Comparison of ENCODE assay signal across 11 cellular contexts in genomic region chr12:3313066-3313465, GRCh38.
DNase-seq lines count a peak whose midpoint lies in the region; ATAC-seq, FAIRE-seq and TF ChIP-seq lines count a peak whose summit lies in the region.
"Had no signal": no experiment of that assay in that cellular context is flagged by ENCODE, and none has a peak within 500 bp of the region (broad histone marks: within the 10 kb centered on the region; RNA-seq: fewer than 3 reads in every experiment).

No MANE protein-coding gene starts in this region.

- H3K56ac ChIP-seq in H9 (ENCODE audit: insufficient read length, low read depth, low read length) = no peak overlapping the region

- peaks cover 0 to 23% of the 10 kb centered on the region in 2 experiments; a peak in 3 of 4 replicates for H3K4me1 Mint-ChIP-seq in H9

- no peak overlapping the region for H3K9ac ChIP-seq in H9 (ENCODE audit: extremely low read depth, insufficient read length, low read length)

- no CpG with 5 or more reads among the region's 13 CpGs for WGBS in H9 (ENCODE audit: extremely low coverage, insufficient read length, low lambda C conversion rate)

- H2BK12ac ChIP-seq in H9 (ENCODE audit: insufficient read length, low read depth, low read length) = no peak overlapping the region

- H2BK15ac ChIP-seq in H9 (ENCODE audit: low read depth, low read length) = no peak overlapping the region

- no peak overlapping the region for H2BK20ac ChIP-seq in H9 (ENCODE audit: low read depth, low read length, poor library complexity, severe bottlenecking)

- no peak overlapping the region for H3T11ph ChIP-seq in H9 (ENCODE audit: low read length)

- no peak overlapping the region for H3K4me2 ChIP-seq in H9 (ENCODE audit: insufficient read depth, insufficient read length, low read length)

- peak; percentile 82 for FAIRE-seq in HTR-8/SVneo (lab: Jason Lieb, UNC)

- H3K14ac ChIP-seq in H9 (ENCODE audit: insufficient read depth, low read length) = no peak overlapping the region

- DNase-seq in DMS53 (lab: John Stamatoyannopoulos, UW) (peak; percentile 100), HTR-8/SVneo (ENCODE audit: insufficient read length, low spot score) (no peak), caudate nucleus (lab: John Stamatoyannopoulos, UW) (peak in 48 of 61 donors; percentile 13 to 95 (median 67)), occipital lobe (lab: John Stamatoyannopoulos, UW) (peak; percentile 53), NCI-H2227 treated with DMSO at 0.1 percent for 48 hours (lab: John Stamatoyannopoulos, UW) (no peak), H9 (no peak)
- DNase-seq: foreskin melanocyte, sigmoid colon had no signal

- no peaks in the 10 kb centered on the region for H3K23me2 ChIP-seq in H9 (ENCODE audit: insufficient read length, low read depth, low read length, poor library complexity, severe bottlenecking)

- H3K18ac ChIP-seq in H9 (ENCODE audit: insufficient read length, low read depth, low read length) = no peak overlapping the region

- H4K91ac ChIP-seq in H9 (ENCODE audit: insufficient read length, low read depth, low read length) = no peak overlapping the region

- H2AFZ ChIP-seq in H9 (ENCODE audit: low read length) = no peak overlapping the region

- peaks cover 15% of the 10 kb centered on the region for H3K27me3 Mint-ChIP-seq in H9 (ENCODE audit: low read depth)

- H3K27ac ChIP-seq in caudate nucleus (ENCODE audit: low read depth, low read length) (peak overlapping the region; percentile 69), H9 (ENCODE audit: insufficient read length, low read depth, low read length) (no peak overlapping the region)
- H3K27ac ChIP-seq: sigmoid colon, testis had no signal

- no peak overlapping the region for H2BK5ac ChIP-seq in H9 (ENCODE audit: insufficient read length, low read length)

- H2BK120ac ChIP-seq in H9 (ENCODE audit: low read depth, low read length, poor library complexity, severe bottlenecking) = no peak overlapping the region

- no peak overlapping the region for H4K5ac ChIP-seq in H9 (ENCODE audit: insufficient read length, low read depth, low read length)

- H3K9me3 Mint-ChIP-seq in H9 = no peaks in the 10 kb centered on the region

- no peak overlapping the region for H3K4ac ChIP-seq in H9 (ENCODE audit: low read depth, low read length)

- H3K9me3 ChIP-seq in H9 (ENCODE audit: control insufficient read depth, low read depth, low read length) = no peaks in the 10 kb centered on the region
- H3K9me3 ChIP-seq: sigmoid colon, testis had no signal

- no peak overlapping the region for H3K23ac ChIP-seq in H9 (ENCODE audit: insufficient read length, low read depth, low read length)

- H3K79me2 ChIP-seq in H9 (ENCODE audit: insufficient read depth, low read length) = no peaks in the 10 kb centered on the region

- H3K4me3 Mint-ChIP-seq in H9 = no peak overlapping the region

- no peak overlapping the region for H4K8ac ChIP-seq in H9 (replicated peaks; ENCODE audit: insufficient read length, low read depth, low read length)

- TF ChIP-seq CTCF in H9 (conservative IDR thresholded peaks at IDR 0.05) = no peak

- no peaks in the 10 kb centered on the region for H3K4me1 ChIP-seq in H9 (ENCODE audit: insufficient read depth, low read length)

- no peaks in the 10 kb centered on the region for H3K27me3 ChIP-seq in H9 (ENCODE audit: insufficient read depth, low read length)
- H3K27me3 ChIP-seq: testis had no signal

- ATAC-seq in GM21717 (IDR thresholded peaks at IDR 0.05; ENCODE audit: unreplicated experiment) = no peak
- ATAC-seq in HG03354 (IDR thresholded peaks at IDR 0.05; ENCODE audit: poor library complexity, severe bottlenecking, unreplicated experiment) = no peak

- H3K27ac Mint-ChIP-seq in H9 = peak overlapping the region in 1 of 3 experiments; percentile 65; a peak in 1 of 7 replicates

- no peaks in the 10 kb centered on the region for H4K20me1 ChIP-seq in H9 (ENCODE audit: control insufficient read depth, insufficient read depth, insufficient read length)

- H3K79me1 ChIP-seq in H9 (ENCODE audit: insufficient read depth, low read depth, low read length, poor library complexity, severe bottlenecking) = no peaks in the 10 kb centered on the region

- no peak overlapping the region for H2AK5ac ChIP-seq in H9 (ENCODE audit: insufficient read length, low read length)

- no peaks in the 10 kb centered on the region for H3K36me3 Mint-ChIP-seq in H9 (ENCODE audit: insufficient read depth in 1 of 3, low read depth in 3 of 3)

Comparison
In these comparisons a context has a peak if more than half of its experiments do, and no peak if none do; other contexts are left out.
1. DNase-seq: peak in DMS53 (single experiment), caudate nucleus (48 of 61) and occipital lobe (single experiment); none in HTR-8/SVneo (single experiment), NCI-H2227 treated with DMSO at 0.1 percent for 48 hours (single experiment) and H9 (single experiment).